In the genomic region with DNA sequence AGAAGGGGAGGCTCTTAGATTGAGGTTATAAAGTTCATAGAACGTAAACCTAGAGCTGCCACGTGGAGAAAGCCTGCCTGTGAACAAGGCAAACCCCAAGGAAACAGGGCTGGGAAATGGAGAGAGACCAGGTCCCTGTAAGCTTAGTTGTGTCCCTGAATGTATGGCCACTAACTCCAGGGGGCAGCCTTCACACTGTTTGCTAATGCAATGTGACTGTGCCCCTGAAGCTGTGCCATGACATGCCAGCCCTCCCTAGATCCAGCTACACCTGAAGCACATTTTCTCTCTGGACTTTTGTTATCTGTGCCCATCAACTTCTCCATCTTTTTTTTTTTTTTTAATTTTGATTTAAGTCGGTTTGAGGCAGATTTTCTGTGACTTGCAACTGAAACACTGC, we compare ENCODE assay signal across 9 cellular contexts.
A peak's percentile ranks its signal among the peaks of the same experiment; 100 is the strongest.
DNase-seq lines count a peak whose midpoint lies in the region; ATAC-seq, FAIRE-seq and TF ChIP-seq lines count a peak whose summit lies in the region.
"Had no signal": no experiment of that assay in that cellular context is flagged by ENCODE, and none has a peak within 500 bp of the region (broad histone marks: within the 10 kb centered on the region; RNA-seq: fewer than 3 reads in every experiment).

No MANE protein-coding gene starts in this region.

- TF ChIP-seq POLR2A in GM12891 (IDR thresholded peaks at IDR 0.05; ENCODE audit: low read depth, low read length): no peak

- no peak overlapping the region for H2AFZ ChIP-seq in OCI-LY1 (ENCODE audit: low read length)

- TF ChIP-seq CTCF in AG04449 (IDR thresholded peaks at IDR 0.05; ENCODE audit: insufficient read depth, low read length, missing control alignments) (peak; percentile 56), OCI-LY1 (IDR thresholded peaks at IDR 0.05; ENCODE audit: low read length) (peak; percentile 48; the same call in 1 of the 2 replicates)

- no peaks in the 10 kb centered on the region for H3K4me1 ChIP-seq in OCI-LY1 (ENCODE audit: insufficient read depth, low read length, severe bottlenecking)

- H3K36me3 ChIP-seq in OCI-LY1 (ENCODE audit: insufficient read depth, low read length): no peaks in the 10 kb centered on the region

- POLR2A ChIA-PET in AG04449 (lab: Yijun Ruan, JAX): no interaction called here

- no peaks in the 10 kb centered on the region for H4K20me1 ChIP-seq in OCI-LY1 (ENCODE audit: insufficient read depth, low read length)

- H3K27ac ChIP-seq in OCI-LY1 (ENCODE audit: low read depth, low read length, poor library complexity, severe bottlenecking): no peak overlapping the region
- H3K27ac ChIP-seq: skin epidermis had no signal

- H3K79me2 ChIP-seq in OCI-LY1 (ENCODE audit: insufficient read depth, low read length): no peaks in the 10 kb centered on the region

- DNase-seq in AG04449 (ENCODE audit: low read depth, low spot score): no peak
- DNase-seq in GM12891 (ENCODE audit: insufficient read length, low spot score): no peak
- peak; percentile 40 to 60 for DNase-seq in dermis microvascular lymphatic vessel endothelial cell (ENCODE audit: low read depth in 2 of 2)
- peak; percentile 16 for DNase-seq in stimulated activated CD4-positive, alpha-beta T cell treated with anti-CD3 and anti-CD28 coated beads, Interleukin-1b, Interleukin-23, amount 100 ng/mL, for 48 hours
- DNase-seq in DMS79 (lab: John Stamatoyannopoulos, UW): no peak
- no peak for DNase-seq in GM19240 (ENCODE audit: insufficient read length, low spot score)

- H3K4me3 ChIP-seq in AG04449 (ENCODE audit: low read depth, low read length) (no peak overlapping the region), OCI-LY1 (ENCODE audit: low read depth, low read length, poor library complexity, severe bottlenecking) (no peak overlapping the region)
- H3K4me3 ChIP-seq: skin epidermis had no signal

- no peaks in the 10 kb centered on the region for H3F3A ChIP-seq in OCI-LY1 (ENCODE audit: insufficient read depth, low read length)

- ATAC-seq in GM19023 (IDR thresholded peaks at IDR 0.05; ENCODE audit: unreplicated experiment): no peak

- H3K9me2 ChIP-seq in OCI-LY1 (ENCODE audit: low read depth, low read length): no peaks in the 10 kb centered on the region

- H3K27me3 ChIP-seq in OCI-LY1 (ENCODE audit: insufficient read depth, low read length): 0 out of 2 replicates have a peak, but pooled peaks cover 3% of the 10 kb centered on the region

- peak; percentile 75 for FAIRE-seq in GM12891 (lab: Jason Lieb, UNC)

- CTCF ChIA-PET in AG04449 (lab: Yijun Ruan, JAX): interaction anchor here (0.9 to 1.6 kb wide), 7 partner anchors 8 to 625 kb away, joined by 3 to 6 read pairs (median 3); no protein-coding TSS in a partner anchor

- H3K4me2 ChIP-seq in OCI-LY1 (ENCODE audit: low read length): no peak overlapping the region

- H3K9me3 ChIP-seq in OCI-LY1 (ENCODE audit: low read length): no peaks in the 10 kb centered on the region

- no peak overlapping the region for H3K9ac ChIP-seq in OCI-LY1 (ENCODE audit: low read length)

TF ChIP-seq in GM12891, 5 proteins besides CTCF, POLR2A, EP300 and RAD21:
- TF ChIP-seq TAF1 (IDR thresholded peaks at IDR 0.05; ENCODE audit: low read depth, low read length): no peak
- TF ChIP-seq PAX5 (IDR thresholded peaks at IDR 0.05; ENCODE audit: insufficient read depth, low read length, severe bottlenecking): no peak
- TF ChIP-seq SPI1 (IDR thresholded peaks at IDR 0.05; ENCODE audit: low read depth, low read length): no peak
- no peak for TF ChIP-seq POU2F2 (IDR thresholded peaks at IDR 0.05; ENCODE audit: low read depth, low read length)
- no peak for TF ChIP-seq POLR2AphosphoS5 (IDR thresholded peaks at IDR 0.05; ENCODE audit: low read depth, low read length)
TF ChIP-seq in GM12891: peak in this region for 0.

Comparison
In these comparisons a context has a peak if more than half of its experiments do, and no peak if none do; other contexts are left out.
1. DNase-seq: peak in dermis microvascular lymphatic vessel endothelial cell (2 of 2) and stimulated activated CD4-positive, alpha-beta T cell treated with anti-CD3 and anti-CD28 coated beads, Interleukin-1b, Interleukin-23, amount 100 ng/mL, for 48 hours (single experiment); none in AG04449 (single experiment), GM12891 (single experiment), DMS79 (single experiment) and GM19240 (single experiment).